12 cellular contexts compared by ENCODE assay signal in genomic region chr15:31337352-31338031, GRCh38. TPM values are rescaled to one million over a fixed set of nuclear protein-coding genes. Genes with fewer than 3 reads are reported as not detected.
DNase-seq lines count a peak whose midpoint lies in the region; FAIRE-seq and TF ChIP-seq lines count a peak whose summit lies in the region.
"Had no signal": no experiment of that assay in that cellular context is flagged by ENCODE, and none has a peak within 500 bp of the region (broad histone marks: within the 10 kb centered on the region; RNA-seq: fewer than 3 reads in every experiment).

No MANE protein-coding gene starts in this region.

- DNase-seq in GM19239 (ENCODE audit: insufficient read length, low spot score): no peak
- no peak for DNase-seq in H7
- DNase-seq in effector CD4-positive, alpha-beta T cell: no peak
- no peak for DNase-seq in COLO668 (lab: John Stamatoyannopoulos, UW; ENCODE audit: unreplicated experiment)
- DNase-seq: PC-9; stimulated activated CD4-positive, alpha-beta T cell treated with anti-CD3 and anti-CD28 coated beads, Interleukin-4, amount 100 ng/mL, for 24 hours had no signal

- H3K4me2 ChIP-seq in BLaER1 (peak overlapping the region; percentile 93), KMS-11 (peak overlapping the region; percentile 9; the same call in 1 of the 2 replicates), parathyroid adenoma (ENCODE audit: low read length) (no peak overlapping the region)
- H3K4me2 ChIP-seq: PC-9 had no signal

- TF ChIP-seq CTCF in KMS-11 (conservative IDR thresholded peaks at IDR 0.05; ENCODE audit: low read depth, low read length) (no peak), parathyroid adenoma (IDR thresholded peaks at IDR 0.05) (no peak)

- H3K9me3 ChIP-seq in BLaER1 (no peaks in the 10 kb centered on the region), parathyroid adenoma (ENCODE audit: control insufficient read depth, low read length) (no peaks in the 10 kb centered on the region)

- H3K27me3 ChIP-seq in BLaER1 (no peaks in the 10 kb centered on the region), KMS-11 (ENCODE audit: insufficient read depth, low read depth) (no peaks in the 10 kb centered on the region), parathyroid adenoma (ENCODE audit: control insufficient read depth, insufficient read depth, low read length) (no peaks in the 10 kb centered on the region), H7 (ENCODE audit: control insufficient read depth, insufficient read depth, low read length) (no peaks in the 10 kb centered on the region)

- peaks cover 99% of the 10 kb centered on the region for H3K79me2 ChIP-seq in KMS-11 (ENCODE audit: insufficient read depth, low read depth)
- peaks cover 35% of the 10 kb centered on the region for H3K79me2 ChIP-seq in parathyroid adenoma

- H3K36me3 ChIP-seq in BLaER1 (peaks cover 6% of the 10 kb centered on the region), KMS-11 (ENCODE audit: insufficient read depth) (no peaks in the 10 kb centered on the region), parathyroid adenoma (ENCODE audit: control insufficient read depth, insufficient read depth, low read length) (no peaks in the 10 kb centered on the region), H7 (replicated peaks; ENCODE audit: control insufficient read depth, insufficient read depth, low read length) (no peaks in the 10 kb centered on the region; the same call in 1 of the 2 replicates)

- H3K4me3 ChIP-seq in BLaER1: peak overlapping the region; percentile 9; the same call in 1 of the 2 replicates
- no peak overlapping the region for H3K4me3 ChIP-seq in KMS-11 (IDR thresholded peaks at IDR 0.05; ENCODE audit: insufficient read depth, low read depth, low read length)
- H3K4me3 ChIP-seq in parathyroid adenoma (ENCODE audit: low read depth, low read length): no peak overlapping the region
- no peak overlapping the region for H3K4me3 ChIP-seq in H7 (ENCODE audit: insufficient read depth, low read depth, low read length)
- H3K4me3 ChIP-seq: PC-9 had no signal

- H3K4me1 ChIP-seq in BLaER1: peaks cover 100% of the 10 kb centered on the region
- H3K4me1 ChIP-seq in KMS-11 (ENCODE audit: low read depth, poor library complexity, severe bottlenecking): peaks cover 98% of the 10 kb centered on the region
- H3K4me1 ChIP-seq in parathyroid adenoma: peaks cover 57% of the 10 kb centered on the region

- H4K20me1 ChIP-seq in BLaER1 (peaks cover 99% of the 10 kb centered on the region), KMS-11 (ENCODE audit: insufficient read depth) (peaks cover 79% of the 10 kb centered on the region)

- H3K27ac ChIP-seq in BLaER1 (peak overlapping the region; percentile 72), KMS-11 (no peak overlapping the region; the same call in 1 of the 2 replicates), angular gyrus (ENCODE audit: low read depth, low read length) (peak overlapping the region; percentile 87), parathyroid adenoma (peak overlapping the region; percentile 96)
- H3K27ac ChIP-seq: epithelial cell of prostate, PC-9 had no signal

- no peak for FAIRE-seq in GM19239 (lab: Jason Lieb, UNC)
- FAIRE-seq: urothelium cell line had no signal

- H3K9ac ChIP-seq in BLaER1 (peak overlapping the region; percentile 22; the same call in 1 of the 2 replicates), KMS-11 (no peak overlapping the region), parathyroid adenoma (no peak overlapping the region)

- H2AFZ ChIP-seq in KMS-11 (ENCODE audit: low read depth) (no peak overlapping the region), parathyroid adenoma (no peak overlapping the region)
- H2AFZ ChIP-seq: PC-9 had no signal

RNA-seq across cellular contexts. Expression of gene KLF13, which starts 10.9 kb away (rescaled TPM):
- 29.5 and 36.5 TPM in 2 replicates for total RNA-seq in H7 (2014; rRNA removed; shearing (Covaris generic))
